7 cellular contexts compared by ENCODE assay signal in genomic region chr7:156854654-156855053, GRCh38.
"Had no signal": no experiment of that assay in that cellular context is flagged by ENCODE, and none has a peak within 500 bp of the region (broad histone marks: within the 10 kb centered on the region; RNA-seq: fewer than 3 reads in every experiment).

No MANE protein-coding gene starts in this region.

- H3K4me3 ChIP-seq: HAP-1 had no signal

- FAIRE-seq: H1, HTR-8/SVneo had no signal

- ATAC-seq: HCT116 had no signal

- H3K27ac Mint-ChIP-seq: IgD-negative memory B cell had no signal

- H3K27me3 Mint-ChIP-seq: IgD-negative memory B cell had no signal

- H3K36me3 ChIP-seq: HAP-1 had no signal

- DNase-seq: H7, KG1 had no signal

- H3K4me3 Mint-ChIP-seq: IgD-negative memory B cell had no signal
